Comparison of ENCODE assay signal across 8 cellular contexts in the genomic region with DNA sequence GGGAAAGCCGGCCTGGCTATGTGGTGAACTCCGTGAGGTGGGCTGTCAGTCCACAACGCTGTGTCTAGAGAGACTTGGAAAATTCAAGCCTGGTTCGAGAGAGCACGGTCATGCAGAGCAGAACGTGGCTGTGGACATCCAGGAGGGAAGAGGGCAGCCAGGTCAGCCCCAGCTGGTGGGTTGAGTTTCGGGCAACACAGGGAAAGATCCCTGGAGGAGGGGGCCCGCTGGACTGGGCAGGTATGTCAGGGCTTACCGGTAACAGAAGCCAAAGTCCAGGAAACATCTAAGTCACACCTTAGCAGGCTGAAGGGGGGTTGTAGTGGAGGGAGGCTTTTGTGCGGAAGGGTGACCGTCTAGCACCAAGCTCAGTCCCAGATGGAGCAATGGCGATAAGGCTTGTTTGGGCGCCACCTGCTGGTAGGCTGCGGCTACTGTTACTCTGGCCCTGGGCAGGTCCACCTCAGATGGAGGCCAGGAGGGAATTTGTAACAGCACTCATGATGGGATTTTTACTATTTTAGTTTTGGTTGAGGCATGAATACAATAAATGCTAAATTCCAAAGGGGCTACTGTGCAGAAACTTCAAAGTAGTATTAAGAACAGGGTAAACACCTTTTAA.
A peak's percentile ranks its signal among the peaks of the same experiment; 100 is the strongest.
DNase-seq lines count a peak whose midpoint lies in the region; ATAC-seq, FAIRE-seq and TF ChIP-seq lines count a peak whose summit lies in the region.

No MANE protein-coding gene starts in this region.

- ATAC-seq in GM21825 (IDR thresholded peaks at IDR 0.05; ENCODE audit: unreplicated experiment) = peak; percentile 91

- in situ Hi-C loops in transverse colon (cut with MboI; ENCODE audit: low pct_ligation_motif_present in 1 of 4, low pct_unique_long_range_greater_than_20kb in 1 of 4, low sequenced_read_pairs in 3 of 4) = loop anchor here in 3 of 4 donors (25.0 kb wide), 2 partner anchors 178 to 578 kb away; no protein-coding TSS in a partner anchor

- peak; percentile 73 for FAIRE-seq in G401.6 (lab: Jason Lieb, UNC)

- no peaks in the 10 kb centered on the region for H3K4me1 ChIP-seq in ovary (ENCODE audit: insufficient read depth)
- H3K4me1 ChIP-seq in transverse colon = no peaks in the 10 kb centered on the region

- no peaks in the 10 kb centered on the region for H3K9me3 ChIP-seq in ovary
- no peaks in the 10 kb centered on the region for H3K9me3 ChIP-seq in transverse colon

- no peak for TF ChIP-seq POLR2A in ovary (IDR thresholded peaks at IDR 0.05)
- no peak for TF ChIP-seq POLR2A in transverse colon (IDR thresholded peaks at IDR 0.05)

- TF ChIP-seq CTCF in RWPE1 (conservative IDR thresholded peaks at IDR 0.05; ENCODE audit: low read depth) (peak; percentile 89), ovary (IDR thresholded peaks at IDR 0.05) (peak in 1 of 3 donors; percentile 26), transverse colon (IDR thresholded peaks at IDR 0.05) (peak; percentile 82 to 96 (median 92))

- CTCF ChIA-PET in RWPE1 (lab: Yijun Ruan, JAX) = interaction anchor here (0.5 to 2.8 kb wide), 27 partner anchors 10 to 1661 kb away, joined by 3 to 43 read pairs (median 3); no protein-coding TSS in a partner anchor

- intact Hi-C loops in ovary (cut with DNase I) (no loop called here), transverse colon (cut with DNase I; ENCODE audit: low total_unique reads) (loop anchor here (5.0 kb wide), 1 partner anchor 588 kb away; no protein-coding TSS in a partner anchor)

- POLR2A ChIA-PET in RWPE1 (lab: Yijun Ruan, JAX; ENCODE audit: low non-redundant PET) = interaction anchor here (0.9 kb wide), 1 partner anchor 143 kb away, joined by 3 read pairs; a partner anchor contains a TSS

- no peak overlapping the region for H3K4me3 ChIP-seq in ovary
- H3K4me3 ChIP-seq in transverse colon = no peak overlapping the region

- H3K36me3 ChIP-seq in ovary (no peaks in the 10 kb centered on the region), transverse colon (no peaks in the 10 kb centered on the region)

- 42 to 48% (median 44%) methylated on average over 14 of the region's 14 CpGs for WGBS in ovary, 3 donors
- 39 to 48% methylated on average over 12 to 14 of the region's 14 CpGs for WGBS in transverse colon (ENCODE audit: low coverage in 1 of 2), 2 donors

- H3K27me3 ChIP-seq in ovary (no peaks in the 10 kb centered on the region), transverse colon (no peaks in the 10 kb centered on the region)

- DNase-seq in KG1 (lab: John Stamatoyannopoulos, UW) = peak; percentile 53
- DNase-seq in RWPE1 (ENCODE audit: low spot score) = peak; percentile 74
- peak; percentile 44 for DNase-seq in activated effector memory CD4-positive, alpha-beta T cell treated with Interleukin-2 at 50 U/mL for 16 hours
- peak; percentile 70 for DNase-seq in germinal center (ENCODE audit: low spot score)
- DNase-seq in ovary = peak; percentile 24 to 75 (median 48)
- peak; percentile 86 for DNase-seq in transverse colon

- H3K27ac ChIP-seq in RWPE1 = no peak overlapping the region
- H3K27ac ChIP-seq in ovary = no peak overlapping the region
- no peak overlapping the region for H3K27ac ChIP-seq in transverse colon

- TF ChIP-seq EP300 in ovary (IDR thresholded peaks at IDR 0.05) (no peak), transverse colon (IDR thresholded peaks at IDR 0.05; ENCODE audit: low read depth) (no peak)
